ENCODE assay signal across 1 cellular context in the genomic region with DNA sequence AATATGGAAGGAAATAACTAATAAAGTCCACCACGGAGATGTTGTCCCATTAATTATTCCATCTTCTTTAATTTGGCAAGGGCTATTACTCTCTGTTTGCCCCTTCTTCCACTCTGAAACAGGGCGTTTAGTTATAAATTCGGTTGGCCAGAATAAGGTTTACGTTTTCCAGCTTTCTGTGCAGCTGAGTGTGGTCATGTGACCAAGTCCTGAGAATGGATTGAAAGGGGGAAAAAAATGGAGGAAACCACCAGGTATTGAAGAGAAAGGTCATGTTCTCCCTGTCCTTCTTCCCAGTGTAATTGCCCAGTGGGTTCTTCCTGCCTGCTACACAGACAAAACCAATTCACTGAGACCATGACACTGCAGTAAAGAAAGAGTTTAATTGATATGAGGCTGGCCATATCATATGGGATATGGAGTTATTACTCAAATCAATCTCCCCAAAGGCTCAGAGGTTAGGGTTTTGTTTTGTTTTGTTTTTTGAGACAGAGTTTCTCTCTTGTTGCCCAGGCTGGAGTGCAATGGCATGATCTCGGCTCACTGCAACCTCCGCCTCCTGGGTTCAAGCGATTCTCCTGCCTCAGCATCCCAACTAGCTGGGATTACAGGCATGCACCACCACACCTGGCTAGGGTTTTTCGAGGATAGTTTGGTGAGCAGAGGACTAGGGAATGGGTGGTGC.
TF ChIP-seq lines count a peak whose summit lies in the region.

No MANE protein-coding gene starts in this region.

TF ChIP-seq in HCT116, 20 proteins besides CTCF, POLR2A, EP300 and RAD21 (continued from another document):
- TF ChIP-seq, protein P1, sequence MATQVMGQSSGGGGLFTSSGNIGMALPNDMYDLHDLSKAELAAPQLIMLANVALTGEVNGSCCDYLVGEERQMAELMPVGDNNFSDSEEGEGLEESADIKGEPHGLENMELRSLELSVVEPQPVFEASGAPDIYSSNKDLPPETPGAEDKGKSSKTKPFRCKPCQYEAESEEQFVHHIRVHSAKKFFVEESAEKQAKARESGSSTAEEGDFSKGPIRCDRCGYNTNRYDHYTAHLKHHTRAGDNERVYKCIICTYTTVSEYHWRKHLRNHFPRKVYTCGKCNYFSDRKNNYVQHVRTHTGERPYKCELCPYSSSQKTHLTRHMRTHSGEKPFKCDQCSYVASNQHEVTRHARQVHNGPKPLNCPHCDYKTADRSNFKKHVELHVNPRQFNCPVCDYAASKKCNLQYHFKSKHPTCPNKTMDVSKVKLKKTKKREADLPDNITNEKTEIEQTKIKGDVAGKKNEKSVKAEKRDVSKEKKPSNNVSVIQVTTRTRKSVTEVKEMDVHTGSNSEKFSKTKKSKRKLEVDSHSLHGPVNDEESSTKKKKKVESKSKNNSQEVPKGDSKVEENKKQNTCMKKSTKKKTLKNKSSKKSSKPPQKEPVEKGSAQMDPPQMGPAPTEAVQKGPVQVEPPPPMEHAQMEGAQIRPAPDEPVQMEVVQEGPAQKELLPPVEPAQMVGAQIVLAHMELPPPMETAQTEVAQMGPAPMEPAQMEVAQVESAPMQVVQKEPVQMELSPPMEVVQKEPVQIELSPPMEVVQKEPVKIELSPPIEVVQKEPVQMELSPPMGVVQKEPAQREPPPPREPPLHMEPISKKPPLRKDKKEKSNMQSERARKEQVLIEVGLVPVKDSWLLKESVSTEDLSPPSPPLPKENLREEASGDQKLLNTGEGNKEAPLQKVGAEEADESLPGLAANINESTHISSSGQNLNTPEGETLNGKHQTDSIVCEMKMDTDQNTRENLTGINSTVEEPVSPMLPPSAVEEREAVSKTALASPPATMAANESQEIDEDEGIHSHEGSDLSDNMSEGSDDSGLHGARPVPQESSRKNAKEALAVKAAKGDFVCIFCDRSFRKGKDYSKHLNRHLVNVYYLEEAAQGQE (IDR thresholded peaks at IDR 0.05; ENCODE audit: low read depth), result no peak
- no peak for TF ChIP-seq ELF1 (IDR thresholded peaks at IDR 0.05; ENCODE audit: borderline replicate concordance, low read depth)
- TF ChIP-seq ZFX (IDR thresholded peaks at IDR 0.05), result no peak
- no peak for TF ChIP-seq SP1 (IDR thresholded peaks at IDR 0.05; ENCODE audit: low read depth)
- no peak for TF ChIP-seq FOSL1 (IDR thresholded peaks at IDR 0.05; ENCODE audit: low read depth)
- TF ChIP-seq EGR1 (IDR thresholded peaks at IDR 0.05; ENCODE audit: low read depth), result no peak
- no peak for TF ChIP-seq EZH2phosphoT487 (IDR thresholded peaks at IDR 0.05; ENCODE audit: borderline replicate concordance)
- TF ChIP-seq ATF3 (IDR thresholded peaks at IDR 0.05), result no peak
- TF ChIP-seq EZH2 (IDR thresholded peaks at IDR 0.05), result no peak
- TF ChIP-seq TCF7L2 (IDR thresholded peaks at IDR 0.05; ENCODE audit: borderline replicate concordance, extremely low read depth, insufficient read depth, insufficient read length), result no peak
- no peak for TF ChIP-seq SRF (IDR thresholded peaks at IDR 0.05; ENCODE audit: low read depth)
- TF ChIP-seq, protein P2, sequence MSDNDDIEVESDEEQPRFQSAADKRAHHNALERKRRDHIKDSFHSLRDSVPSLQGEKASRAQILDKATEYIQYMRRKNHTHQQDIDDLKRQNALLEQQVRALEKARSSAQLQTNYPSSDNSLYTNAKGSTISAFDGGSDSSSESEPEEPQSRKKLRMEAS (IDR thresholded peaks at IDR 0.05), result no peak
- no peak for TF ChIP-seq CBX3 (IDR thresholded peaks at IDR 0.05; ENCODE audit: low read depth)
- TF ChIP-seq YY1 (IDR thresholded peaks at IDR 0.05; ENCODE audit: extremely low read depth, insufficient replicate concordance, low read depth, low read length), result no peak
- TF ChIP-seq CEBPB (IDR thresholded peaks at IDR 0.05; ENCODE audit: low read depth), result no peak
- TF ChIP-seq, protein P3, sequence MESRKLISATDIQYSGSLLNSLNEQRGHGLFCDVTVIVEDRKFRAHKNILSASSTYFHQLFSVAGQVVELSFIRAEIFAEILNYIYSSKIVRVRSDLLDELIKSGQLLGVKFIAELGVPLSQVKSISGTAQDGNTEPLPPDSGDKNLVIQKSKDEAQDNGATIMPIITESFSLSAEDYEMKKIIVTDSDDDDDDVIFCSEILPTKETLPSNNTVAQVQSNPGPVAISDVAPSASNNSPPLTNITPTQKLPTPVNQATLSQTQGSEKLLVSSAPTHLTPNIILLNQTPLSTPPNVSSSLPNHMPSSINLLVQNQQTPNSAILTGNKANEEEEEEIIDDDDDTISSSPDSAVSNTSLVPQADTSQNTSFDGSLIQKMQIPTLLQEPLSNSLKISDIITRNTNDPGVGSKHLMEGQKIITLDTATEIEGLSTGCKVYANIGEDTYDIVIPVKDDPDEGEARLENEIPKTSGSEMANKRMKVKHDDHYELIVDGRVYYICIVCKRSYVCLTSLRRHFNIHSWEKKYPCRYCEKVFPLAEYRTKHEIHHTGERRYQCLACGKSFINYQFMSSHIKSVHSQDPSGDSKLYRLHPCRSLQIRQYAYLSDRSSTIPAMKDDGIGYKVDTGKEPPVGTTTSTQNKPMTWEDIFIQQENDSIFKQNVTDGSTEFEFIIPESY (IDR thresholded peaks at IDR 0.05; ENCODE audit: extremely low read depth, insufficient replicate concordance, low read length), result no peak
- no peak for TF ChIP-seq JUND (IDR thresholded peaks at IDR 0.05)
- no peak for TF ChIP-seq SIN3A (IDR thresholded peaks at IDR 0.05; ENCODE audit: low read depth)
